ENCODE assay signal across 9 cellular contexts in genomic region chrX:107659768-107660167, GRCh38. TPM values are rescaled to one million over a fixed set of nuclear protein-coding genes. Genes with fewer than 3 reads are reported as not detected.
A peak's percentile ranks its signal among the peaks of the same experiment; 100 is the strongest.
DNase-seq lines count a peak whose midpoint lies in the region; ATAC-seq and TF ChIP-seq lines count a peak whose summit lies in the region.
"Had no signal": no experiment of that assay in that cellular context is flagged by ENCODE, and none has a peak within 500 bp of the region (broad histone marks: within the 10 kb centered on the region; RNA-seq: fewer than 3 reads in every experiment).

No MANE protein-coding gene starts in this region.

- no peaks in the 10 kb centered on the region; a peak in 1 of 4 replicates for H3K4me1 ChIP-seq in SK-N-SH (ENCODE audit: control insufficient read depth in 1 of 2, insufficient read depth in 2 of 2, low read depth in 1 of 2, low read length in 1 of 2)
- no peaks in the 10 kb centered on the region for H3K4me1 ChIP-seq in psoas muscle

- intact Hi-C loops in psoas muscle (cut with DNase I): loop anchor here (1.0 to 10.0 kb wide), 6 partner anchors 59 to 415 kb away; partner anchors contain the start of genes TSC22D3 (in 2 of the 2) and NCBP2L (in 1 of the 2)

- CTCF ChIA-PET in SK-N-SH (lab: Yijun Ruan, JAX): interaction anchor here (0.6 to 5.9 kb wide), 28 partner anchors 9 to 411 kb away, joined by 3 to 63 read pairs (median 4); partner anchors contain the start of genes NCBP2L and TSC22D3

- no peak overlapping the region for H3K9ac ChIP-seq in SK-N-SH
- H3K9ac ChIP-seq: BLaER1 had no signal

- H2AFZ ChIP-seq in SK-N-SH (ENCODE audit: low read depth): no peak overlapping the region

- H3K4me2 ChIP-seq in SK-N-SH: no peak overlapping the region
- H3K4me2 ChIP-seq: BLaER1 had no signal

- H3K9me2 ChIP-seq in SK-N-SH: no peaks in the 10 kb centered on the region

- no peak overlapping the region for H3K27ac ChIP-seq in SK-N-SH (ENCODE audit: low read depth in 2 of 2, low read length in 1 of 2)
- no peak overlapping the region for H3K27ac ChIP-seq in psoas muscle
- H3K27ac ChIP-seq: BLaER1 had no signal

- no peaks in the 10 kb centered on the region for H3F3A ChIP-seq in SK-N-SH (replicated peaks; ENCODE audit: insufficient read depth)

- DNase-seq in DMS153 treated with DMSO at 0.1 percent for 48 hours (lab: John Stamatoyannopoulos, UW; ENCODE audit: unreplicated experiment): peak; percentile 18
- no peak for DNase-seq in DMS153 (lab: John Stamatoyannopoulos, UW)
- DNase-seq in HT-29 (ENCODE audit: low spot score): peak; percentile 71
- DNase-seq in SK-N-SH: peak; percentile 32
- peak; percentile 76 for DNase-seq in fibroblast of pulmonary artery (ENCODE audit: low read depth)
- no peak for DNase-seq in psoas muscle
- DNase-seq in mesenteric fat pad (ENCODE audit: low spot score): no peak
- DNase-seq in NCI-H128 (lab: John Stamatoyannopoulos, UW; ENCODE audit: unreplicated experiment): no peak

- ATAC-seq in psoas muscle: peak; percentile 43 to 72 (median 60)

- H3K27me3 ChIP-seq in SK-N-SH (ENCODE audit: insufficient read depth): no peaks in the 10 kb centered on the region; the same call in 1 of the 2 replicates
- H3K27me3 ChIP-seq in psoas muscle (ENCODE audit: insufficient read depth in 3 of 3, low read length in 2 of 3): peaks cover 0 to 6% (median 0%) of the 10 kb centered on the region in 3 donors

- peak; percentile 74 for TF ChIP-seq RAD21 in SK-N-SH (IDR thresholded peaks at IDR 0.05; ENCODE audit: low read length)

- H3K79me2 ChIP-seq in SK-N-SH (ENCODE audit: insufficient read depth): no peaks in the 10 kb centered on the region

- POLR2A ChIA-PET in SK-N-SH (lab: Yijun Ruan, JAX): interaction anchor here (1.8 kb wide), 1 partner anchor 117 kb away, joined by 4 read pairs; the partner anchor contains the start of gene NCBP2L

- H4K20me1 ChIP-seq in SK-N-SH (ENCODE audit: insufficient read depth): 0 out of 2 replicates have a peak, but pooled peaks cover 3% of the 10 kb centered on the region

- peak; percentile 76 for TF ChIP-seq CTCF in SK-N-SH (IDR thresholded peaks at IDR 0.05)
- peak; percentile 66 for TF ChIP-seq CTCF in fibroblast of pulmonary artery (IDR thresholded peaks at IDR 0.05; ENCODE audit: low read length, missing control alignments)
- peak; percentile 65 for TF ChIP-seq CTCF in psoas muscle (IDR thresholded peaks at IDR 0.05)

- H3K9me3 ChIP-seq in SK-N-SH (no peaks in the 10 kb centered on the region), psoas muscle (no peaks in the 10 kb centered on the region)
- H3K9me3 ChIP-seq: BLaER1 had no signal

- 38% methylated on average over 1 of the region's 1 CpG for WGBS in SK-N-SH (ENCODE audit: low lambda C conversion rate)
- WGBS in psoas muscle, 3 donors: 57 to 75% (median 70%) methylated on average over 1 of the region's 1 CpG

- TF ChIP-seq EP300 in SK-N-SH (IDR thresholded peaks at IDR 0.05; ENCODE audit: borderline replicate concordance in 1 of 2, low read depth in 1 of 2, low read length in 1 of 2): no peak

- H3K4me3 ChIP-seq in SK-N-SH (ENCODE audit: low read depth in 2 of 2, low read length in 1 of 2) (no peak overlapping the region), fibroblast of pulmonary artery (replicated peaks; ENCODE audit: low read depth, low read length) (no peak overlapping the region), psoas muscle (no peak overlapping the region)
- H3K4me3 ChIP-seq: BLaER1 had no signal

- H3K36me3 ChIP-seq in SK-N-SH (replicated peaks in 1 of 2; ENCODE audit: control insufficient read depth in 1 of 2, insufficient read depth in 2 of 2, low read length in 1 of 2): no peaks in the 10 kb centered on the region
- H3K36me3 ChIP-seq in psoas muscle (ENCODE audit: insufficient read depth in 1 of 2, low read depth in 1 of 2): peaks cover 0 to 5% of the 10 kb centered on the region in 2 donors
- H3K36me3 ChIP-seq: BLaER1 had no signal

TF ChIP-seq in SK-N-SH, 30 proteins besides CTCF, POLR2A, EP300 and RAD21:
- TF ChIP-seq SMC3 (IDR thresholded peaks at IDR 0.05; ENCODE audit: low read depth, low read length) (peak; percentile 78), TCF12 (IDR thresholded peaks at IDR 0.05) (no peak)

RNA-seq across cellular contexts. Expression of gene PRPS1, which starts 31.5 kb away (rescaled TPM):
- total RNA-seq in HT-29 (2014; rRNA removed; shearing (Covaris generic)): 34.4 and 37.8 TPM in 2 replicates
- polyA plus RNA-seq in SK-N-SH (2012; rRNA removed) (42.3 and 64.9 TPM in 2 replicates), psoas muscle (10 to 100 TPM; 20.7 to 63.2 (median 31.2) TPM)
- polyA plus RNA-seq in SK-N-SH (2012; cell fraction: cytosol; rRNA removed): 63.1 and 63.6 TPM in 2 replicates
- 23.8 and 35.8 TPM in 2 replicates for polyA plus RNA-seq in SK-N-SH (2012; cell fraction: nucleus; rRNA removed)
- total RNA-seq in psoas muscle (10 to 100 TPM; 30.5 to 48.4 (median 43.2) TPM), mesenteric fat pad (27.6 TPM)

Comparison
In these comparisons a context has a peak if more than half of its experiments do, and no peak if none do; other contexts are left out.
1. DNase-seq: peak in DMS153 treated with DMSO at 0.1 percent for 48 hours (single experiment), HT-29 (single experiment), SK-N-SH (single experiment) and fibroblast of pulmonary artery (single experiment); none in DMS153 (single experiment), psoas muscle (0 of 2), mesenteric fat pad (single experiment) and NCI-H128 (single experiment).
2. Peak in every context shown above with its lines, with median percentiles within 50 percentile points of each other: CTCF ChIP-seq.